Comparison of ENCODE assay signal across 1 cellular context in genomic region chr3:12681089-12681488, GRCh38.
TF ChIP-seq lines count a peak whose summit lies in the region.

No MANE protein-coding gene starts in this region.

TF ChIP-seq in SK-N-SH, 30 proteins besides CTCF, POLR2A, EP300 and RAD21 (continued from another document):
- TF ChIP-seq MXI1 (IDR thresholded peaks at IDR 0.05; ENCODE audit: low read depth, low read length) (no peak), RXRA (IDR thresholded peaks at IDR 0.05; ENCODE audit: borderline replicate concordance, low read depth) (no peak)
